ENCODE assay signal across 17 cellular contexts in genomic region chr14:87725318-87725717, GRCh38.
A peak's percentile ranks its signal among the peaks of the same experiment; 100 is the strongest.
DNase-seq lines count a peak whose midpoint lies in the region; ATAC-seq and TF ChIP-seq lines count a peak whose summit lies in the region.
"Had no signal": no experiment of that assay in that cellular context is flagged by ENCODE, and none has a peak within 500 bp of the region (broad histone marks: within the 10 kb centered on the region; RNA-seq: fewer than 3 reads in every experiment).

No MANE protein-coding gene starts in this region.

- H4K20me1 ChIP-seq in neural progenitor cell (ENCODE audit: low read depth), result no peaks in the 10 kb centered on the region
- H4K20me1 ChIP-seq: BLaER1 treated with 17β-estradiol and CSF1 and Interleukin-3, amounts not matched to agents 10 nM and 100 nM had no signal

- H3K4me3 ChIP-seq in WERI-Rb-1 (ENCODE audit: low read depth, low read length) (peak overlapping the region; percentile 17), neural progenitor cell (no peak overlapping the region)
- H3K4me3 ChIP-seq: A549; BLaER1 treated with 17β-estradiol and CSF1 and Interleukin-3, amounts not matched to agents 10 nM and 100 nM had no signal

- no peak overlapping the region for H3K4me2 ChIP-seq in neural progenitor cell
- H3K4me2 ChIP-seq: A549; BLaER1 treated with 17β-estradiol and CSF1 and Interleukin-3, amounts not matched to agents 10 nM and 100 nM had no signal

- H3K27me3 ChIP-seq in WERI-Rb-1 (ENCODE audit: insufficient read depth, low read depth, severe bottlenecking) (no peaks in the 10 kb centered on the region), neural progenitor cell (no peaks in the 10 kb centered on the region)
- H3K27me3 ChIP-seq: BLaER1 treated with 17β-estradiol and CSF1 and Interleukin-3, amounts not matched to agents 10 nM and 100 nM had no signal

- no peaks in the 10 kb centered on the region for H3K36me3 ChIP-seq in WERI-Rb-1
- no peaks in the 10 kb centered on the region for H3K36me3 ChIP-seq in neural progenitor cell
- H3K36me3 ChIP-seq: BLaER1 treated with 17β-estradiol and CSF1 and Interleukin-3, amounts not matched to agents 10 nM and 100 nM had no signal

- ATAC-seq in GM18868 (IDR thresholded peaks at IDR 0.05; ENCODE audit: unreplicated experiment), result no peak
- ATAC-seq: A549; CD8-positive, alpha-beta T cell had no signal

- H3K4me1 Mint-ChIP-seq in neural progenitor cell, result no peaks in the 10 kb centered on the region
- H3K4me1 Mint-ChIP-seq: B cell had no signal

- H3K27me3 Mint-ChIP-seq in neural progenitor cell (ENCODE audit: insufficient read depth, low read depth), result peaks cover 2% of the 10 kb centered on the region
- H3K27me3 Mint-ChIP-seq: B cell had no signal

- DNase-seq in NCI-H82 (lab: John Stamatoyannopoulos, UW), result peak; percentile 12
- DNase-seq in WERI-Rb-1, result peak; percentile 77
- DNase-seq in neural progenitor cell (ENCODE audit: low spot score), result no peak
- no peak for DNase-seq in T1000 (lab: John Stamatoyannopoulos, UW)
- DNase-seq: AML-193; Caco-2; Calu3; CD4-positive, alpha-beta T cell; CD8-positive, alpha-beta T cell; DMS79 treated with DMSO at 0.1 percent for 48 hours; GF-D8 had no signal

- H3F3A ChIP-seq in neural progenitor cell (ENCODE audit: low read depth), result no peaks in the 10 kb centered on the region

- H3K9me3 ChIP-seq in WERI-Rb-1 (ENCODE audit: severe bottlenecking) (no peaks in the 10 kb centered on the region), neural progenitor cell (ENCODE audit: low read depth) (no peaks in the 10 kb centered on the region)
- H3K9me3 ChIP-seq: A549; BLaER1 treated with 17β-estradiol and CSF1 and Interleukin-3, amounts not matched to agents 10 nM and 100 nM; Caco-2 had no signal

- H3K4me3 Mint-ChIP-seq in neural progenitor cell, result no peak overlapping the region
- H3K4me3 Mint-ChIP-seq: B cell; CD4-positive, alpha-beta T cell; CD8-positive, alpha-beta T cell had no signal

- no peaks in the 10 kb centered on the region for H3K9me3 Mint-ChIP-seq in neural progenitor cell
- H3K9me3 Mint-ChIP-seq: CD8-positive, alpha-beta T cell had no signal

- no peaks in the 10 kb centered on the region for H3K79me2 ChIP-seq in neural progenitor cell (ENCODE audit: low read depth)

- H2AFZ ChIP-seq in neural progenitor cell (replicated peaks), result no peak overlapping the region

- H3K27ac ChIP-seq in WERI-Rb-1, result peak overlapping the region; percentile 84
- H3K27ac ChIP-seq in neural progenitor cell, result no peak overlapping the region
- H3K27ac ChIP-seq: 22Rv1; A549; BLaER1 treated with 17β-estradiol and CSF1 and Interleukin-3, amounts not matched to agents 10 nM and 100 nM; C4-2B had no signal

- peak overlapping the region; percentile 27 for H3K27ac Mint-ChIP-seq in neural progenitor cell
- H3K27ac Mint-ChIP-seq: B cell; CD4-positive, alpha-beta T cell; CD8-positive, alpha-beta T cell had no signal

- no peaks in the 10 kb centered on the region for H3K36me3 Mint-ChIP-seq in neural progenitor cell
- H3K36me3 Mint-ChIP-seq: CD8-positive, alpha-beta T cell had no signal

- H3K9ac ChIP-seq in neural progenitor cell, result no peak overlapping the region
- H3K9ac ChIP-seq: BLaER1 treated with 17β-estradiol and CSF1 and Interleukin-3, amounts not matched to agents 10 nM and 100 nM had no signal

- H3K4me1 ChIP-seq in neural progenitor cell, result no peaks in the 10 kb centered on the region
- H3K4me1 ChIP-seq: A549, Caco-2 had no signal

- TF ChIP-seq CTCF in WERI-Rb-1 (IDR thresholded peaks at IDR 0.05; ENCODE audit: low read depth, low read length), result no peak
- TF ChIP-seq CTCF in neural progenitor cell (IDR thresholded peaks at IDR 0.05), result no peak

Comparison
In these comparisons a context has a peak if more than half of its experiments do, and no peak if none do; other contexts are left out.
1. DNase-seq: peak in NCI-H82 (single experiment) and WERI-Rb-1 (single experiment); none in neural progenitor cell (single experiment) and T1000 (single experiment).